ENCODE assay signal across 24 cellular contexts in the genomic region with DNA sequence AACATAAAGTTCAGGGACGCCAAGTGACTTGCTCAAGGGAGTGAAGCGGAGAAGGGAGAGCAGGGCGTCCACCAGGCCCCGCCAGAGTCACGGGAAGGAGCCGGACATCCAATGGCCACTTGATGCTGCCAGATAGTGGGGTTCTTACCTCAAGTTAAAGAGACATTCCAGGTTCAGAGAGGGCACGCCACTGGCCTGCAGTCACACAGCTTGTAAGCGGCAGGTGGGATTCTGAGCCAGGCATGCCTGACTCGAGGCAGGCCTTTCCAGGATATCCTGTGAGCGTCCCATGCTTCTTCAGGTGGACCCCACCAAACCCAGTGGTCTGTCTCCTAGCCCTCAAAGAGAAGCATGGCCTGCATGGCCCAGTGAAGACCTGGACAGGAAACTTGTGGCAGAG. TPM values are rescaled to one million over a fixed set of nuclear protein-coding genes. Genes with fewer than 3 reads are reported as not detected.
DNase-seq lines count a peak whose midpoint lies in the region; ATAC-seq and TF ChIP-seq lines count a peak whose summit lies in the region.
"Had no signal": no experiment of that assay in that cellular context is flagged by ENCODE, and none has a peak within 500 bp of the region (broad histone marks: within the 10 kb centered on the region; RNA-seq: fewer than 3 reads in every experiment).

No MANE protein-coding gene starts in this region.

- peaks cover 44% of the 10 kb centered on the region for H3K36me3 Mint-ChIP-seq in activated CD4-positive, alpha-beta T cell treated with anti-CD3 and anti-CD28 coated beads, Interleukin-2, amount 10 ng/mL, durations not matched to agents 7 days and 5 days (ENCODE audit: low read depth)
- H3K36me3 Mint-ChIP-seq in Calu3 (ENCODE audit: insufficient read depth, unreplicated experiment) (peaks cover 31% of the 10 kb centered on the region), naive B cell (peaks cover 13 to 29% of the 10 kb centered on the region in 2 donors), neural progenitor cell (peaks cover 5% of the 10 kb centered on the region)
- peaks cover 42 to 52% of the 10 kb centered on the region in 2 donors for H3K36me3 Mint-ChIP-seq in CD4-positive, alpha-beta memory T cell

- POLR2A ChIA-PET in activated CD4-positive, alpha-beta T cell treated with anti-CD3 and anti-CD28 coated beads, Interleukin-2, amount 10 ng/mL, durations not matched to agents 7 days and 5 days (lab: Charles Lee): no interaction called here
- POLR2A ChIA-PET in CD4-positive, alpha-beta memory T cell (lab: Charles Lee; ENCODE audit: partially characterized antibody): interaction anchor here (0.8 to 1.1 kb wide), 2 partner anchors 63 kb away, joined by 3 read pairs; a partner anchor contains a TSS

- H3K27me3 ChIP-seq in neural progenitor cell: peaks cover 21% of the 10 kb centered on the region
- H3K27me3 ChIP-seq in CD4-positive, alpha-beta memory T cell (ENCODE audit: insufficient read depth, low read length): no peaks in the 10 kb centered on the region
- H3K27me3 ChIP-seq: BLaER1 had no signal

- H3F3A ChIP-seq in neural progenitor cell (ENCODE audit: low read depth): peaks cover 3% of the 10 kb centered on the region

- peak overlapping the region; percentile 58 for H3K4me3 Mint-ChIP-seq in activated CD4-positive, alpha-beta T cell treated with anti-CD3 and anti-CD28 coated beads, Interleukin-2, amount 10 ng/mL, durations not matched to agents 7 days and 5 days
- H3K4me3 Mint-ChIP-seq in Calu3 (ENCODE audit: low read depth, unreplicated experiment) (no peak overlapping the region), naive B cell (peak overlapping the region in 5 of 8 donors; percentile 62 to 92 (median 73)), neural progenitor cell (peak overlapping the region; percentile 65)
- peak overlapping the region in 2 of 8 donors; percentile 39 to 74 for H3K4me3 Mint-ChIP-seq in CD4-positive, alpha-beta memory T cell

- CTCF ChIA-PET in activated CD4-positive, alpha-beta T cell treated with anti-CD3 and anti-CD28 coated beads, Interleukin-2, amount 10 ng/mL, durations not matched to agents 7 days and 5 days (lab: Charles Lee): no interaction called here
- CTCF ChIA-PET in Calu3 (lab: Charles Lee): no interaction called here
- CTCF ChIA-PET in CD4-positive, alpha-beta memory T cell (lab: Charles Lee; ENCODE audit: partially characterized antibody): no interaction called here

- H2AFZ ChIP-seq in neural progenitor cell (replicated peaks): no peak overlapping the region

- H4K20me1 ChIP-seq in neural progenitor cell (ENCODE audit: low read depth): no peaks in the 10 kb centered on the region
- H4K20me1 ChIP-seq: BLaER1 had no signal

- H3K9ac ChIP-seq in neural progenitor cell: no peak overlapping the region
- H3K9ac ChIP-seq: BLaER1, KMS-11 had no signal

- no peaks in the 10 kb centered on the region for H3K36me3 ChIP-seq in neural progenitor cell
- peaks cover 46% of the 10 kb centered on the region for H3K36me3 ChIP-seq in CD4-positive, alpha-beta memory T cell (ENCODE audit: insufficient read depth, low read length)

- TSS peak; percentile 14 for BruUV-seq in Calu3 (replicated peaks; lab: Mats Ljungman, UMichigan)

- no peak overlapping the region for H3K27ac ChIP-seq in neural progenitor cell
- no peak overlapping the region for H3K27ac ChIP-seq in CD4-positive, alpha-beta memory T cell (ENCODE audit: low read depth, low read length)
- H3K27ac ChIP-seq: BLaER1, KMS-11 had no signal

- ATAC-seq in naive B cell (ENCODE audit: low read depth in 2 of 2) (no peak), HG03520 (IDR thresholded peaks at IDR 0.05; ENCODE audit: unreplicated experiment) (no peak), HG03095 (IDR thresholded peaks at IDR 0.05; ENCODE audit: unreplicated experiment) (no peak)

- peaks cover 14% of the 10 kb centered on the region for H3K4me1 Mint-ChIP-seq in activated CD4-positive, alpha-beta T cell treated with anti-CD3 and anti-CD28 coated beads, Interleukin-2, amount 10 ng/mL, durations not matched to agents 7 days and 5 days
- no peaks in the 10 kb centered on the region for H3K4me1 Mint-ChIP-seq in Calu3 (ENCODE audit: low read depth, unreplicated experiment)
- H3K4me1 Mint-ChIP-seq in naive B cell: peaks cover 10 to 27% (median 21%) of the 10 kb centered on the region in 3 donors
- no peaks in the 10 kb centered on the region for H3K4me1 Mint-ChIP-seq in neural progenitor cell
- H3K4me1 Mint-ChIP-seq in CD4-positive, alpha-beta memory T cell: peaks cover 9 to 39% (median 13%) of the 10 kb centered on the region in 4 donors

- no peak overlapping the region for H3K27ac Mint-ChIP-seq in activated CD4-positive, alpha-beta T cell treated with anti-CD3 and anti-CD28 coated beads, Interleukin-2, amount 10 ng/mL, durations not matched to agents 7 days and 5 days
- H3K27ac Mint-ChIP-seq in Calu3 (ENCODE audit: unreplicated experiment): no peak overlapping the region
- H3K27ac Mint-ChIP-seq in naive B cell: peak overlapping the region in 1 of 6 donors; percentile 73
- no peak overlapping the region for H3K27ac Mint-ChIP-seq in neural progenitor cell
- H3K27ac Mint-ChIP-seq in CD4-positive, alpha-beta memory T cell: no peak overlapping the region

- H3K9me3 ChIP-seq in neural progenitor cell (ENCODE audit: low read depth): no peaks in the 10 kb centered on the region
- H3K9me3 ChIP-seq in CD4-positive, alpha-beta memory T cell (ENCODE audit: control insufficient read depth in 1 of 2, low read length in 2 of 2): no peaks in the 10 kb centered on the region
- H3K9me3 ChIP-seq: BLaER1 had no signal

- no peaks in the 10 kb centered on the region for H3K4me1 ChIP-seq in neural progenitor cell
- H3K4me1 ChIP-seq in CD4-positive, alpha-beta memory T cell (ENCODE audit: insufficient read depth, low read length): peaks cover 26% of the 10 kb centered on the region

- H3K4me3 ChIP-seq in neural progenitor cell: no peak overlapping the region
- H3K4me3 ChIP-seq in CD4-positive, alpha-beta memory T cell (ENCODE audit: low read length in 2 of 2): no peak overlapping the region
- H3K4me3 ChIP-seq: BLaER1 had no signal

- TF ChIP-seq CTCF in Calu3 (IDR thresholded peaks at IDR 0.05; ENCODE audit: unreplicated experiment) (no peak), neural progenitor cell (IDR thresholded peaks at IDR 0.05) (no peak)

- no peaks in the 10 kb centered on the region for H3K27me3 Mint-ChIP-seq in activated CD4-positive, alpha-beta T cell treated with anti-CD3 and anti-CD28 coated beads, Interleukin-2, amount 10 ng/mL, durations not matched to agents 7 days and 5 days
- H3K27me3 Mint-ChIP-seq in Calu3 (ENCODE audit: unreplicated experiment): peaks cover 10% of the 10 kb centered on the region
- H3K27me3 Mint-ChIP-seq in naive B cell: no peaks in the 10 kb centered on the region
- H3K27me3 Mint-ChIP-seq in neural progenitor cell (ENCODE audit: insufficient read depth, low read depth): peaks cover 14% of the 10 kb centered on the region
- H3K27me3 Mint-ChIP-seq in CD4-positive, alpha-beta memory T cell: no peaks in the 10 kb centered on the region
- H3K27me3 Mint-ChIP-seq: CD4-positive, CD25-positive, alpha-beta regulatory T cell had no signal

- intact Hi-C loops in Calu3 (cut with micrococcal nuclease; ENCODE audit: unreplicated experiment): no loop called here
- intact Hi-C loops in CD4-positive, alpha-beta memory T cell (cut with micrococcal nuclease): no loop called here

- H3K9me3 Mint-ChIP-seq in activated CD4-positive, alpha-beta T cell treated with anti-CD3 and anti-CD28 coated beads, Interleukin-2, amount 10 ng/mL, durations not matched to agents 7 days and 5 days: peaks cover 4% of the 10 kb centered on the region
- H3K9me3 Mint-ChIP-seq in Calu3 (ENCODE audit: low read depth, unreplicated experiment) (peaks cover 2% of the 10 kb centered on the region), naive B cell (peaks cover 0 to 5% (median 3%) of the 10 kb centered on the region in 7 donors), neural progenitor cell (peaks cover 2% of the 10 kb centered on the region)
- no peaks in the 10 kb centered on the region for H3K9me3 Mint-ChIP-seq in CD4-positive, alpha-beta memory T cell

- no peaks in the 10 kb centered on the region for H3K79me2 ChIP-seq in neural progenitor cell (ENCODE audit: low read depth)

- DNase-seq in activated CD4-positive, alpha-beta T cell treated with anti-CD3 and anti-CD28 coated beads, Interleukin-2, amount 10 ng/mL, durations not matched to agents 7 days and 5 days: no peak
- no peak for DNase-seq in activated CD4-positive, alpha-beta T cell treated with anti-CD3 and anti-CD28 coated beads for 1 hour
- DNase-seq in Calu3 (no peak), naive B cell (no peak), neural progenitor cell (ENCODE audit: low spot score) (no peak)
- no peak for DNase-seq in CD4-positive, alpha-beta memory T cell
- DNase-seq: 8988T; CD4-positive, CD25-positive, alpha-beta regulatory T cell; COR-L47; DMS 273 treated with DMSO at 0.1 percent for 48 hours; DMS79; EL; GDM1; IMR-90; MM.1S; NCI-H2029; NCI-H446 treated with DMSO at 0.1 percent for 48 hours; NCI-H526; RPMI8226; SHP77 had no signal

- no peak overlapping the region for H3K4me2 ChIP-seq in neural progenitor cell
- H3K4me2 ChIP-seq: KMS-11 had no signal

RNA-seq across cellular contexts. Expression of a gene that starts 2.4 kb away (rescaled TPM):
- 10 to 100 TPM; 36.1 to 36.7 TPM for total RNA-seq in activated CD4-positive, alpha-beta T cell treated with anti-CD3 and anti-CD28 coated beads, Interleukin-2, amount 10 ng/mL, durations not matched to agents 7 days and 5 days
- 30.9 and 36.2 TPM in 2 replicates for total RNA-seq in Calu3 (2022)
- polyA plus RNA-seq in naive B cell (ENCODE audit: low read depth in 6 of 6): 10 to 100 TPM; 10.8 to 26.1 (median 16.3) TPM
- total RNA-seq in neural progenitor cell (ENCODE audit: low replicate concordance): 2.7 and 6.3 TPM in 2 replicates
- 10 to 100 TPM; 51.5 to 53.2 TPM for total RNA-seq in CD4-positive, alpha-beta memory T cell
- 10 to 100 TPM; 11.2 to 30.6 TPM for polyA plus RNA-seq in CD4-positive, alpha-beta memory T cell
